In the genomic region with DNA sequence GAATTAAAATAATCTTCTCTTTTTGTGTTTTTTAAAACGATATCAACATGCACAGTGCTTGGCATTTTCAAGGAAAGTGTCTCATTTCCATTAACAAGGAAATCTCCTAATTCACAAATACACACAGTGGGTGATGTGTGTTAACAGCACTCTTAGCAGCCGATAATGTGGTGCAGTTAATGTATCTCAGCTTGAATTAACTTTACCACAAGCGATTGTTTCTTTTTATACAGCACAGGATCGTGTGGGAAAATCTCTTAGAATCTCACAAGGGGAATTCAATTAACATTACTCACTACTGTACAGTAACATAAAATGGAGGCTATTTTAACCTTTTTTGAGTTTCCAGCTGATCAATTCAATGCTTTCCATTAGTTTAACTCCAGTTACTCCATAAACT, we compare ENCODE assay signal across 17 cellular contexts.
"Had no signal": no experiment of that assay in that cellular context is flagged by ENCODE, and none has a peak within 500 bp of the region (broad histone marks: within the 10 kb centered on the region; RNA-seq: fewer than 3 reads in every experiment).

No MANE protein-coding gene starts in this region.

- ATAC-seq: activated CD4-positive, CD25-positive, alpha-beta regulatory T cell treated with anti-CD3 and anti-CD28 coated beads, Interleukin-2, amount 50 U/mL, for 24 hours; activated CD8-positive, alpha-beta memory T cell treated with anti-CD3 and anti-CD28 coated beads, Interleukin-2, amount 10 ng/mL, durations not matched to agents 7 days and 5 days; gastroesophageal sphincter; left ventricle myocardium superior; natural killer cell treated with Interleukin-12 subunit alpha and Interleukin-12 subunit beta and Interleukin-15 and Interleukin-18, amount 100 ng/mL, for 72 hours; sciatic nerve; stimulated activated naive CD8-positive, alpha-beta T cell treated with anti-CD3 and anti-CD28 coated beads, Interleukin-15, Interleukin-2, amounts not matched to agents 100 U/mL and 50 U/mL, for 24 hours had no signal

- H3K4me1 ChIP-seq: gastroesophageal sphincter, suprapubic skin had no signal

- H3K9me3 Mint-ChIP-seq: type B pancreatic cell had no signal

- H3K36me3 ChIP-seq: gastroesophageal sphincter, suprapubic skin had no signal

- H3K27me3 ChIP-seq: gastroesophageal sphincter, suprapubic skin had no signal

- H3K4me3 ChIP-seq: coronary artery, gastroesophageal sphincter, suprapubic skin had no signal

- H3K36me3 Mint-ChIP-seq: activated CD8-positive, alpha-beta memory T cell treated with anti-CD3 and anti-CD28 coated beads, Interleukin-2, amount 10 ng/mL, durations not matched to agents 7 days and 5 days; activated naive CD8-positive, alpha-beta T cell; natural killer cell treated with Interleukin-12 subunit alpha and Interleukin-12 subunit beta and Interleukin-15 and Interleukin-18, amount 100 ng/mL, for 72 hours; type B pancreatic cell had no signal

- H3K27ac Mint-ChIP-seq: activated CD8-positive, alpha-beta memory T cell treated with anti-CD3 and anti-CD28 coated beads, Interleukin-2, amount 10 ng/mL, durations not matched to agents 7 days and 5 days; activated naive CD8-positive, alpha-beta T cell; natural killer cell treated with Interleukin-12 subunit alpha and Interleukin-12 subunit beta and Interleukin-15 and Interleukin-18, amount 100 ng/mL, for 72 hours; type B pancreatic cell had no signal

- DNase-seq: activated CD4-positive, alpha-beta T cell treated with anti-CD3 and anti-CD28 coated beads, Interleukin-2, amount 50 U/mL, for 4 hours; activated CD8-positive, alpha-beta memory T cell treated with anti-CD3 and anti-CD28 coated beads, Interleukin-2, amount 10 ng/mL, durations not matched to agents 7 days and 5 days; activated gamma-delta T cell; activated T-cell treated with anti-CD3 and anti-CD28 coated beads, Interleukin-2, amount 50 U/mL, for 48 hours; effector CD4-positive, alpha-beta T cell; left ventricle myocardium superior; mesenchymal stem cell; stimulated activated CD4-positive, alpha-beta T cell treated with anti-CD3 and anti-CD28 coated beads, Interleukin-2, amount 100 ng/mL, for 48 hours; stimulated activated naive CD8-positive, alpha-beta T cell treated with anti-CD3 and anti-CD28 coated beads, Interleukin-15, Interleukin-2, amounts not matched to agents 100 U/mL and 50 U/mL, for 24 hours had no signal

- H3K9me3 ChIP-seq: gastroesophageal sphincter, suprapubic skin had no signal

- H3K4me1 Mint-ChIP-seq: activated CD8-positive, alpha-beta memory T cell treated with anti-CD3 and anti-CD28 coated beads, Interleukin-2, amount 10 ng/mL, durations not matched to agents 7 days and 5 days had no signal

- H3K4me3 Mint-ChIP-seq: activated CD8-positive, alpha-beta memory T cell treated with anti-CD3 and anti-CD28 coated beads, Interleukin-2, amount 10 ng/mL, durations not matched to agents 7 days and 5 days; activated naive CD8-positive, alpha-beta T cell; natural killer cell treated with Interleukin-12 subunit alpha and Interleukin-12 subunit beta and Interleukin-15 and Interleukin-18, amount 100 ng/mL, for 72 hours; type B pancreatic cell had no signal

- H3K27me3 Mint-ChIP-seq: activated CD8-positive, alpha-beta memory T cell treated with anti-CD3 and anti-CD28 coated beads, Interleukin-2, amount 10 ng/mL, durations not matched to agents 7 days and 5 days; activated naive CD8-positive, alpha-beta T cell; natural killer cell treated with Interleukin-12 subunit alpha and Interleukin-12 subunit beta and Interleukin-15 and Interleukin-18, amount 100 ng/mL, for 72 hours; type B pancreatic cell had no signal

- H3K27ac ChIP-seq: coronary artery, gastroesophageal sphincter, suprapubic skin had no signal
